Comparison of ENCODE assay signal across 14 cellular contexts in the genomic region with DNA sequence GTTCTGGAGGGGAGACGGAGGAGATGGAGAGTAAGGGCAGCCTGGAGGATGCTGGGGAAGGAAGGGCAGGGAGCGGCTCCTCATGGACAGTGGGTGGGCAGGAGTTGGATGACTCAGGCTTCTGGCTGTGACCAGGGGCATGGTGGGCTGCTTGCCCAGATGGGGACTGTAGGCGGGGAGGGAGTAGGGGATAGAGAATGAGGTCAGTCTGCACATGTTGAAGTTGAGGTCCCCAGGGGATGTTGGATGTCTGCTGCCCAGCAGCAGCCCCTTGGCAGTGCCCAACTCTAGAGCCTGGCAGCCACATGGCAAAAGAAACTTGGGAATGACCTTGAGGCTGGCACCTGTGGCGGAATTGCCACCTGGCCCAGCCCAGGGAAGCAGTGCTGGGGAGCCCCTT. TPM values are rescaled to one million over a fixed set of nuclear protein-coding genes. Genes with fewer than 3 reads are reported as not detected.
DNase-seq lines count a peak whose midpoint lies in the region; ATAC-seq and TF ChIP-seq lines count a peak whose summit lies in the region.
"Had no signal": no experiment of that assay in that cellular context is flagged by ENCODE, and none has a peak within 500 bp of the region (broad histone marks: within the 10 kb centered on the region; RNA-seq: fewer than 3 reads in every experiment).

No MANE protein-coding gene starts in this region.

- peaks cover 28% of the 10 kb centered on the region for H3K4me1 Mint-ChIP-seq in activated CD4-positive, alpha-beta memory T cell treated with anti-CD3 and anti-CD28 coated beads for 36 hours (ENCODE audit: low read depth)
- H3K4me1 Mint-ChIP-seq in stimulated activated naive B cell treated with anti-CD40 and anti-IgM and Interleukin-4, amounts not matched to agents 10 μg/mL and 1 μg/mL and 100 μg/mL, for 72 hours, result peaks cover 36 to 49% of the 10 kb centered on the region in 2 donors

- H3K27ac ChIP-seq in BLaER1 treated with 17β-estradiol and CSF1 and Interleukin-3, amounts not matched to agents 10 nM and 100 nM, result no peak overlapping the region
- H3K27ac ChIP-seq in right atrium auricular region (peak overlapping the region; percentile 56 to 58), skeletal muscle tissue (ENCODE audit: low read depth, low read length) (peak overlapping the region; percentile 68)

- CTCF ChIA-PET in activated CD4-positive, alpha-beta memory T cell treated with anti-CD3 and anti-CD28 coated beads for 36 hours (lab: Charles Lee), result interaction anchor here (1.0 kb wide), 1 partner anchor 187 kb away, joined by 3 read pairs; no protein-coding TSS in a partner anchor

- H3K27me3 Mint-ChIP-seq in activated CD4-positive, alpha-beta memory T cell treated with anti-CD3 and anti-CD28 coated beads for 36 hours, result no peaks in the 10 kb centered on the region
- H3K27me3 Mint-ChIP-seq in stimulated activated naive B cell treated with anti-CD40 and anti-IgM and Interleukin-4, amounts not matched to agents 10 μg/mL and 1 μg/mL and 100 μg/mL, for 72 hours, result no peaks in the 10 kb centered on the region

- peaks cover 11% of the 10 kb centered on the region for H3K36me3 Mint-ChIP-seq in activated CD4-positive, alpha-beta memory T cell treated with anti-CD3 and anti-CD28 coated beads for 36 hours
- peaks cover 9 to 20% of the 10 kb centered on the region in 2 donors for H3K36me3 Mint-ChIP-seq in stimulated activated naive B cell treated with anti-CD40 and anti-IgM and Interleukin-4, amounts not matched to agents 10 μg/mL and 1 μg/mL and 100 μg/mL, for 72 hours

- H3K4me3 ChIP-seq in BLaER1 treated with 17β-estradiol and CSF1 and Interleukin-3, amounts not matched to agents 10 nM and 100 nM, result no peak overlapping the region
- H3K4me3 ChIP-seq in right atrium auricular region (no peak overlapping the region), skeletal muscle tissue (ENCODE audit: low read length in 3 of 3) (no peak overlapping the region)

- POLR2A ChIA-PET in activated CD4-positive, alpha-beta memory T cell treated with anti-CD3 and anti-CD28 coated beads for 36 hours (lab: Charles Lee), result no interaction called here

- H3K4me3 Mint-ChIP-seq in activated CD4-positive, alpha-beta memory T cell treated with anti-CD3 and anti-CD28 coated beads for 36 hours, result no peak overlapping the region
- no peak overlapping the region for H3K4me3 Mint-ChIP-seq in stimulated activated naive B cell treated with anti-CD40 and anti-IgM and Interleukin-4, amounts not matched to agents 10 μg/mL and 1 μg/mL and 100 μg/mL, for 72 hours
- H3K4me3 Mint-ChIP-seq: activated naive CD4-positive, alpha-beta T cell treated with anti-CD3 and anti-CD28 coated beads for 36 hours had no signal

- no peak for ATAC-seq in stimulated activated naive B cell treated with anti-CD40 and anti-IgM and Interleukin-4, amounts not matched to agents 10 μg/mL and 1 μg/mL and 100 μg/mL, for 72 hours (replicated peaks)

- H3K9me3 ChIP-seq in BLaER1 treated with 17β-estradiol and CSF1 and Interleukin-3, amounts not matched to agents 10 nM and 100 nM (replicated peaks in 1 of 11), result no peaks in the 10 kb centered on the region
- no peaks in the 10 kb centered on the region for H3K9me3 ChIP-seq in right atrium auricular region
- H3K9me3 ChIP-seq in skeletal muscle tissue (ENCODE audit: control insufficient read depth in 3 of 3, low read length in 3 of 3), result no peaks in the 10 kb centered on the region
- H3K9me3 ChIP-seq: BE2C had no signal

- H3K4me2 ChIP-seq in BLaER1 treated with 17β-estradiol and CSF1 and Interleukin-3, amounts not matched to agents 10 nM and 100 nM, result peak overlapping the region in 10 of 11 experiments; percentile 41 to 81 (median 64); a peak in 19 of 22 replicates

- DNase-seq in astrocyte of the hippocampus (ENCODE audit: low read depth, low spot score) (peak; percentile 80), right atrium auricular region (ENCODE audit: low spot score) (no peak), NCI-H524 (lab: John Stamatoyannopoulos, UW) (no peak), hippocampal formation (lab: John Stamatoyannopoulos, UW) (no peak)
- no peak for DNase-seq in activated CD4-positive, alpha-beta memory T cell treated with anti-CD3 and anti-CD28 coated beads for 36 hours
- no peak for DNase-seq in stimulated activated naive B cell treated with anti-CD40 and anti-IgM and Interleukin-4, amounts not matched to agents 10 μg/mL and 1 μg/mL and 100 μg/mL, for 72 hours
- DNase-seq: activated naive CD4-positive, alpha-beta T cell treated with anti-CD3 and anti-CD28 coated beads for 36 hours; BE2C; KG1; NCI-H2107; OCI-M1; T-helper 1 cell had no signal

- H3K36me3 ChIP-seq in BLaER1 treated with 17β-estradiol and CSF1 and Interleukin-3, amounts not matched to agents 10 nM and 100 nM, result peaks cover 1 to 25% (median 7%) of the 10 kb centered on the region in 11 experiments; a peak in 19 of 22 replicates
- peaks cover 19% of the 10 kb centered on the region for H3K36me3 ChIP-seq in right atrium auricular region
- peaks cover 30 to 45% (median 41%) of the 10 kb centered on the region in 3 donors for H3K36me3 ChIP-seq in skeletal muscle tissue (ENCODE audit: control insufficient read depth in 3 of 3, insufficient read depth in 3 of 3, low read length in 3 of 3)
- H3K36me3 ChIP-seq: BE2C had no signal

- H4K20me1 ChIP-seq in BLaER1 treated with 17β-estradiol and CSF1 and Interleukin-3, amounts not matched to agents 10 nM and 100 nM, result peaks cover 14 to 84% (median 40%) of the 10 kb centered on the region in 11 experiments; a peak in 17 of 22 replicates

- no peaks in the 10 kb centered on the region for H3K27me3 ChIP-seq in BLaER1 treated with 17β-estradiol and CSF1 and Interleukin-3, amounts not matched to agents 10 nM and 100 nM
- H3K27me3 ChIP-seq in right atrium auricular region (no peaks in the 10 kb centered on the region), skeletal muscle tissue (ENCODE audit: control insufficient read depth in 3 of 3, insufficient read depth in 3 of 3, low read length in 3 of 3) (no peaks in the 10 kb centered on the region)
- H3K27me3 ChIP-seq: BE2C had no signal

- peaks cover 92 to 99% (median 96%) of the 10 kb centered on the region in 10 experiments for H3K4me1 ChIP-seq in BLaER1 treated with 17β-estradiol and CSF1 and Interleukin-3, amounts not matched to agents 10 nM and 100 nM
- H3K4me1 ChIP-seq in right atrium auricular region, result peaks cover 0 to 78% of the 10 kb centered on the region in 2 donors
- peaks cover 54 to 66% (median 54%) of the 10 kb centered on the region in 3 donors for H3K4me1 ChIP-seq in skeletal muscle tissue (ENCODE audit: control insufficient read depth in 3 of 3, insufficient read depth in 3 of 3, low read length in 3 of 3)
- H3K4me1 ChIP-seq: BE2C had no signal

- intact Hi-C loops in activated CD4-positive, alpha-beta memory T cell treated with anti-CD3 and anti-CD28 coated beads for 36 hours (cut with micrococcal nuclease), result no loop called here

- H3K9ac ChIP-seq in BLaER1 treated with 17β-estradiol and CSF1 and Interleukin-3, amounts not matched to agents 10 nM and 100 nM, result no peak overlapping the region
- H3K9ac ChIP-seq in skeletal muscle tissue (ENCODE audit: low read depth in 1 of 3, low read length in 3 of 3), result peak overlapping the region in 1 of 3 donors; percentile 33

- no peak for TF ChIP-seq CTCF in right atrium auricular region (IDR thresholded peaks at IDR 0.05)

- H3K9me3 Mint-ChIP-seq in activated CD4-positive, alpha-beta memory T cell treated with anti-CD3 and anti-CD28 coated beads for 36 hours, result no peaks in the 10 kb centered on the region
- no peaks in the 10 kb centered on the region for H3K9me3 Mint-ChIP-seq in stimulated activated naive B cell treated with anti-CD40 and anti-IgM and Interleukin-4, amounts not matched to agents 10 μg/mL and 1 μg/mL and 100 μg/mL, for 72 hours

- no peak overlapping the region for H3K27ac Mint-ChIP-seq in activated CD4-positive, alpha-beta memory T cell treated with anti-CD3 and anti-CD28 coated beads for 36 hours
- no peak overlapping the region for H3K27ac Mint-ChIP-seq in stimulated activated naive B cell treated with anti-CD40 and anti-IgM and Interleukin-4, amounts not matched to agents 10 μg/mL and 1 μg/mL and 100 μg/mL, for 72 hours
- H3K27ac Mint-ChIP-seq: activated naive CD4-positive, alpha-beta T cell treated with anti-CD3 and anti-CD28 coated beads for 36 hours had no signal

RNA-seq across cellular contexts. Expression of a gene that starts 6.4 kb away (rescaled TPM):
- 10 to 100 TPM; 31.7 to 34.2 TPM for total RNA-seq in right atrium auricular region
- 9.9 TPM for total RNA-seq in skeletal muscle tissue
- 10 to 100 TPM; 26.8 to 26.9 TPM for total RNA-seq in activated CD4-positive, alpha-beta memory T cell treated with anti-CD3 and anti-CD28 coated beads for 36 hours

RNA-seq across cellular contexts. Expression of a gene that starts 13.3 kb away (rescaled TPM):
- total RNA-seq in right atrium auricular region (100 to 1,000 TPM; 154 to 303 TPM), skeletal muscle tissue (35.0 TPM)
- total RNA-seq in activated CD4-positive, alpha-beta memory T cell treated with anti-CD3 and anti-CD28 coated beads for 36 hours, result 10 to 100 TPM; 28.0 to 31.1 TPM

RNA-seq across cellular contexts. Expression of a gene that starts 52.8 kb away (rescaled TPM):
- total RNA-seq in right atrium auricular region (not detected), skeletal muscle tissue (1.6 TPM)
- total RNA-seq in activated CD4-positive, alpha-beta memory T cell treated with anti-CD3 and anti-CD28 coated beads for 36 hours, result 10 to 100 TPM in 1 of 2 experiments, 1 to 10 TPM in 1; 7.8 to 10.1 TPM

Comparison
In these comparisons a context has a peak if more than half of its experiments do, and no peak if none do; other contexts are left out.
1. H3K27ac ChIP-seq: peak in right atrium auricular region (2 of 2) and skeletal muscle tissue (single experiment); none in BLaER1 treated with 17β-estradiol and CSF1 and Interleukin-3, amounts not matched to agents 10 nM and 100 nM (0 of 11).